Comparison of ENCODE assay signal across 1 cellular context in genomic region chr22:29938285-29938693, GRCh38.
TF ChIP-seq lines count a peak whose summit lies in the region.

No MANE protein-coding gene starts in this region.

TF ChIP-seq in GM23338, 12 proteins besides CTCF, POLR2A, EP300 and RAD21 (continued from another document):
- no peak for TF ChIP-seq ZNF462 (CRISPR knock-in tag; IDR thresholded peaks at IDR 0.05)
- no peak for TF ChIP-seq EZH2 (IDR thresholded peaks at IDR 0.05; ENCODE audit: low read depth, unreplicated experiment)
- TF ChIP-seq CREB1 (CRISPR knock-in tag; IDR thresholded peaks at IDR 0.05; ENCODE audit: low read depth) = no peak
- TF ChIP-seq, protein P1, sequence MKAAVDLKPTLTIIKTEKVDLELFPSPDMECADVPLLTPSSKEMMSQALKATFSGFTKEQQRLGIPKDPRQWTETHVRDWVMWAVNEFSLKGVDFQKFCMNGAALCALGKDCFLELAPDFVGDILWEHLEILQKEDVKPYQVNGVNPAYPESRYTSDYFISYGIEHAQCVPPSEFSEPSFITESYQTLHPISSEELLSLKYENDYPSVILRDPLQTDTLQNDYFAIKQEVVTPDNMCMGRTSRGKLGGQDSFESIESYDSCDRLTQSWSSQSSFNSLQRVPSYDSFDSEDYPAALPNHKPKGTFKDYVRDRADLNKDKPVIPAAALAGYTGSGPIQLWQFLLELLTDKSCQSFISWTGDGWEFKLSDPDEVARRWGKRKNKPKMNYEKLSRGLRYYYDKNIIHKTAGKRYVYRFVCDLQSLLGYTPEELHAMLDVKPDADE (IDR thresholded peaks at IDR 0.05) = no peak
